In genomic region chrX:11363069-11363594, GRCh38 we compare ENCODE assay signal across 8 cellular contexts.
DNase-seq lines count a peak whose midpoint lies in the region; ATAC-seq and TF ChIP-seq lines count a peak whose summit lies in the region.

No MANE protein-coding gene starts in this region.

- peaks cover 0 to 17% (median 10%) of the 10 kb centered on the region in 7 donors for H3K9me3 Mint-ChIP-seq in naive B cell

- intact Hi-C loops in tibial artery (cut with DNase I; ENCODE audit: low total_unique reads): no loop called here

- H3K9me3 ChIP-seq in tibial artery: no peaks in the 10 kb centered on the region

- H3K27me3 ChIP-seq in tibial artery: no peaks in the 10 kb centered on the region

- H3K4me1 ChIP-seq in tibial artery: no peaks in the 10 kb centered on the region

- no peak overlapping the region for H3K4me3 ChIP-seq in tibial artery

- ATAC-seq in GM18870 (IDR thresholded peaks at IDR 0.05; ENCODE audit: unreplicated experiment): peak; percentile 94
- peak; percentile 95 for ATAC-seq in HG02571 (IDR thresholded peaks at IDR 0.05; ENCODE audit: unreplicated experiment)
- ATAC-seq in HG03460 (IDR thresholded peaks at IDR 0.05; ENCODE audit: unreplicated experiment): peak; percentile 92
- peak; percentile 99 to 100 for ATAC-seq in naive B cell (ENCODE audit: low read depth in 2 of 2)

- H3K4me1 Mint-ChIP-seq in naive B cell: peaks cover 6 to 24% (median 12%) of the 10 kb centered on the region in 3 donors

- no peak for TF ChIP-seq CTCF in tibial artery (IDR thresholded peaks at IDR 0.05)

- no peaks in the 10 kb centered on the region for H3K36me3 ChIP-seq in tibial artery

- H3K27ac Mint-ChIP-seq in naive B cell: peak overlapping the region; percentile 71 to 91 (median 80)

- no peaks in the 10 kb centered on the region for H3K27me3 Mint-ChIP-seq in naive B cell

- H3K4me3 Mint-ChIP-seq in naive B cell: peak overlapping the region in 5 of 8 donors; percentile 7 to 52 (median 39)

- DNase-seq in naive B cell (peak; percentile 69), tibial artery (no peak), DMS153 treated with DMSO at 0.1 percent for 48 hours (lab: John Stamatoyannopoulos, UW; ENCODE audit: unreplicated experiment) (no peak), NCI-H1105 treated with DMSO at 0.1 percent for 48 hours (lab: John Stamatoyannopoulos, UW) (no peak), erythroblast (lab: John Stamatoyannopoulos, UW) (no peak)

- H3K27ac ChIP-seq in tibial artery: no peak overlapping the region

- H3K36me3 Mint-ChIP-seq in naive B cell: peaks cover 0 to 7% of the 10 kb centered on the region in 2 donors

- no peak for TF ChIP-seq POLR2A in erythroblast (IDR thresholded peaks at IDR 0.05; ENCODE audit: low read length)
